In genomic region chr14:93049295-93049694, GRCh38 we compare ENCODE assay signal across 1 cellular context.
TF ChIP-seq lines count a peak whose summit lies in the region.

No MANE protein-coding gene starts in this region.

TF ChIP-seq in GM23338, 12 proteins besides CTCF, POLR2A, EP300 and RAD21 (continued from another document):
- no peak for TF ChIP-seq ZNF462 (CRISPR knock-in tag; IDR thresholded peaks at IDR 0.05)
- TF ChIP-seq POLR2AphosphoS5 (IDR thresholded peaks at IDR 0.05; ENCODE audit: low read depth) = no peak
- no peak for TF ChIP-seq EZH2phosphoT487 (IDR thresholded peaks at IDR 0.05; ENCODE audit: unreplicated experiment)
- TF ChIP-seq JUNB (IDR thresholded peaks at IDR 0.05; ENCODE audit: unreplicated experiment) = no peak
- TF ChIP-seq NANOG (IDR thresholded peaks at IDR 0.05; ENCODE audit: borderline replicate concordance) = no peak
TF ChIP-seq in GM23338: peak in this region for 0.
